In the genomic region with DNA sequence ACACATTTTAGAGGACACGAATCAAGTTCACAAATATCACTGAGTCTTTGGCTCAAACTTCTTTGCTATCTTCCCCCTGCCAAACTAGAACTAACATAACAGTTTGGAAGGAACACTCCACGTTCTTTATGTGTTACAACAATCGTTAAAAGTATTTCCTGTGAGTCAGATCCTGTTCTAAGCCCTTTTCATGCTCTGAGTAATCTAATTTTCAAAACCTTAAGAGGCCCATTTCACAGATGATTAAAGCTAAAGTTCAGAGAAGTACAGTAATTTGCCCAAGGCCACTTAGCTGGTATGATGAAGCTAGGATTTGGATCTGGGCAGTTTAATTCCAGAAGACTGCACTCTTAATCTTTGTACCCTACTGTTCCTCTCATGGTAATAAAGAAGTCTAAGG, we compare ENCODE assay signal across 13 cellular contexts.
DNase-seq lines count a peak whose midpoint lies in the region; ATAC-seq and TF ChIP-seq lines count a peak whose summit lies in the region.
"Had no signal": no experiment of that assay in that cellular context is flagged by ENCODE, and none has a peak within 500 bp of the region (broad histone marks: within the 10 kb centered on the region; RNA-seq: fewer than 3 reads in every experiment).

No MANE protein-coding gene starts in this region.

- H3K4me3 ChIP-seq in thoracic aorta, result no peak overlapping the region

- H3K36me3 ChIP-seq in thoracic aorta, result no peaks in the 10 kb centered on the region

- TF ChIP-seq CTCF in thoracic aorta (IDR thresholded peaks at IDR 0.05), result no peak

- H3K4me1 ChIP-seq in thoracic aorta (ENCODE audit: control insufficient read depth in 1 of 2, low read depth in 2 of 2), result peaks cover 16% of the 10 kb centered on the region in 2 donors

- H3K9me3 ChIP-seq in thoracic aorta, result no peaks in the 10 kb centered on the region

- intact Hi-C loops in posterior vena cava (cut with DNase I), result no loop called here

- peak overlapping the region; percentile 18 to 55 for H3K27ac ChIP-seq in thoracic aorta
- H3K27ac ChIP-seq: 22Rv1 had no signal

- DNase-seq in DMS53 (lab: John Stamatoyannopoulos, UW) (peak; percentile 32), DMS53 treated with DMSO at 0.1 percent for 48 hours (lab: John Stamatoyannopoulos, UW; ENCODE audit: unreplicated experiment) (no peak), fibroblast of gingiva (ENCODE audit: low read depth) (peak; percentile 79), thoracic aorta (ENCODE audit: low spot score) (no peak), posterior vena cava (ENCODE audit: low spot score) (no peak), epidermal melanocyte (ENCODE audit: insufficient read length, low spot score) (no peak)
- DNase-seq: activated CD8-positive, alpha-beta memory T cell treated with anti-CD3 and anti-CD28 coated beads for 24 hours; activated naive CD8-positive, alpha-beta T cell treated with anti-CD3 and anti-CD28 coated beads, Interleukin-2, amount 10 ng/mL, durations not matched to agents 7 days and 5 days; natural killer cell; NCI-H1417 treated with DMSO at 0.1 percent for 48 hours had no signal

- no peaks in the 10 kb centered on the region for H3K27me3 ChIP-seq in thoracic aorta (replicated peaks; ENCODE audit: insufficient read depth)

- ATAC-seq in SK-N-SH treated with all-trans-retinoic acid at 6 μM for 48 hours, result peak; percentile 38; the same call in 2 of the 3 replicates
- ATAC-seq in thoracic aorta (ENCODE audit: insufficient number of reproducible peaks, low FRiP score, low read depth), result peak; percentile 73
- ATAC-seq in HG02571 (IDR thresholded peaks at IDR 0.05; ENCODE audit: unreplicated experiment), result no peak
- ATAC-seq: natural killer cell had no signal

TF ChIP-seq in SK-N-SH treated with all-trans-retinoic acid at 6 μM for 48 hours, 23 proteins besides CTCF, POLR2A, EP300 and RAD21:
- no peak for TF ChIP-seq TCF4 (CRISPR knock-in tag; IDR thresholded peaks at IDR 0.05; ENCODE audit: borderline replicate concordance)
- no peak for TF ChIP-seq SNAI2 (CRISPR knock-in tag; IDR thresholded peaks at IDR 0.05)
- no peak for TF ChIP-seq CSDC2 (CRISPR knock-in tag; IDR thresholded peaks at IDR 0.05)
- no peak for TF ChIP-seq PPARA (CRISPR knock-in tag; IDR thresholded peaks at IDR 0.05; ENCODE audit: borderline replicate concordance)

Comparison
In these comparisons a context has a peak if more than half of its experiments do, and no peak if none do; other contexts are left out.
1. DNase-seq: peak in DMS53 (single experiment) and fibroblast of gingiva (single experiment); none in DMS53 treated with DMSO at 0.1 percent for 48 hours (single experiment), thoracic aorta (single experiment), posterior vena cava (single experiment) and epidermal melanocyte (single experiment).